ENCODE assay signal across 32 cellular contexts in genomic region chr2:102093662-102094061, GRCh38. TPM values are rescaled to one million over a fixed set of nuclear protein-coding genes. Genes with fewer than 3 reads are reported as not detected.
"Had no signal": no experiment of that assay in that cellular context is flagged by ENCODE, and none has a peak within 500 bp of the region (broad histone marks: within the 10 kb centered on the region; RNA-seq: fewer than 3 reads in every experiment).

No MANE protein-coding gene starts in this region.

- H3K4me2 ChIP-seq: KMS-11 had no signal

- H3K4me3 ChIP-seq: ascending aorta, cardiac muscle cell, Peyer's patch had no signal

- H3K9ac ChIP-seq: KMS-11 had no signal

- H3K9me3 ChIP-seq: ascending aorta, Peyer's patch had no signal

- H3K27ac ChIP-seq: ascending aorta, cardiac muscle cell, KMS-11, Peyer's patch, VCaP had no signal

- DNase-seq: activated B cell treated with CpG ODN at 0.5 μM for 24 hours; activated CD4-positive, alpha-beta memory T cell treated with anti-CD3 and anti-CD28 coated beads for 36 hours; activated CD4-positive, alpha-beta T cell treated with anti-CD3 and anti-CD28 coated beads for 4 hours; activated CD4-positive, alpha-beta T cell treated with anti-CD3 and anti-CD28 coated beads, Interleukin-2, amount 50 U/mL, for 1 hour; activated CD4-positive, CD25-positive, alpha-beta regulatory T cell treated with anti-CD3 and anti-CD28 coated beads, Interleukin-2, amount 50 U/mL, for 72 hours; activated CD8-positive, alpha-beta memory T cell treated with anti-CD3 and anti-CD28 coated beads, Interleukin-2, amount 50 U/mL, for 4 hours; activated effector memory CD4-positive, alpha-beta T cell treated with Interleukin-2 at 50 U/mL for 16 hours; activated naive CD4-positive, alpha-beta T cell treated with anti-CD3 and anti-CD28 coated beads, Interleukin-2, amount 10 ng/mL, durations not matched to agents 7 days and 5 days; activated naive CD8-positive, alpha-beta T cell treated with anti-CD3 and anti-CD28 coated beads, Interleukin-2, amount 10 ng/mL, durations not matched to agents 7 days and 5 days; activated T-cell treated with anti-CD3 and anti-CD28 coated beads for 4 hours; activated T-cell treated with anti-CD3 and anti-CD28 coated beads, Interleukin-2, amount 50 U/mL, for 4 hours; amygdala; MM.1S; MV-4-11; NCI-H1092; NCI-H1436 treated with DMSO at 0.1 percent for 48 hours; NCI-H1694 treated with DMSO at 0.1 percent for 48 hours; NCI-H2029; NCI-H345; NCI-H524 treated with DMSO at 0.1 percent for 48 hours; PC-3; Peyer's patch; RPMI8226; SHP77 treated with DMSO at 0.1 percent for 48 hours; T-helper 1 cell; T-helper 2 cell; T-helper 9 cell had no signal

- H3K27me3 ChIP-seq: ascending aorta, cardiac muscle cell, Peyer's patch had no signal

- H3K4me1 ChIP-seq: ascending aorta, Peyer's patch had no signal

- ATAC-seq: activated T-cell treated with anti-CD3 and anti-CD28 coated beads, Interleukin-2, amount 50 U/mL, for 4 hours; PC-3; SK-N-SH treated with all-trans-retinoic acid at 6 μM for 48 hours had no signal

- H3K36me3 ChIP-seq: ascending aorta, cardiac muscle cell, Peyer's patch had no signal

RNA-seq across cellular contexts. Expression of gene IL1R1, which starts 48.9 kb away (rescaled TPM):
- total RNA-seq: activated B cell treated with CpG ODN at 0.5 μM for 24 hours had no signal
